In genomic region chr1:4517559-4517958, GRCh38 we compare ENCODE assay signal across 1 cellular context.
TF ChIP-seq lines count a peak whose summit lies in the region.

No MANE protein-coding gene starts in this region.

TF ChIP-seq in HepG2, 621 proteins besides CTCF, POLR2A, EP300 and RAD21 (continued from another document):
- TF ChIP-seq ZNF552 (CRISPR knock-in tag; IDR thresholded peaks at IDR 0.05; ENCODE audit: borderline replicate concordance) (no peak), PTBP1 (IDR thresholded peaks at IDR 0.05; ENCODE audit: low read depth, low read length, poor library complexity, severe bottlenecking) (no peak), ZHX1 (CRISPR knock-in tag; IDR thresholded peaks at IDR 0.05; ENCODE audit: low read depth) (no peak), MNT (IDR thresholded peaks at IDR 0.05) (peak; percentile 63), RAD51 (IDR thresholded peaks at IDR 0.05; ENCODE audit: borderline replicate concordance) (no peak), ZNF788 (CRISPR knock-in tag; IDR thresholded peaks at IDR 0.05; ENCODE audit: borderline replicate concordance) (no peak)
